Comparison of ENCODE assay signal across 8 cellular contexts in the genomic region with DNA sequence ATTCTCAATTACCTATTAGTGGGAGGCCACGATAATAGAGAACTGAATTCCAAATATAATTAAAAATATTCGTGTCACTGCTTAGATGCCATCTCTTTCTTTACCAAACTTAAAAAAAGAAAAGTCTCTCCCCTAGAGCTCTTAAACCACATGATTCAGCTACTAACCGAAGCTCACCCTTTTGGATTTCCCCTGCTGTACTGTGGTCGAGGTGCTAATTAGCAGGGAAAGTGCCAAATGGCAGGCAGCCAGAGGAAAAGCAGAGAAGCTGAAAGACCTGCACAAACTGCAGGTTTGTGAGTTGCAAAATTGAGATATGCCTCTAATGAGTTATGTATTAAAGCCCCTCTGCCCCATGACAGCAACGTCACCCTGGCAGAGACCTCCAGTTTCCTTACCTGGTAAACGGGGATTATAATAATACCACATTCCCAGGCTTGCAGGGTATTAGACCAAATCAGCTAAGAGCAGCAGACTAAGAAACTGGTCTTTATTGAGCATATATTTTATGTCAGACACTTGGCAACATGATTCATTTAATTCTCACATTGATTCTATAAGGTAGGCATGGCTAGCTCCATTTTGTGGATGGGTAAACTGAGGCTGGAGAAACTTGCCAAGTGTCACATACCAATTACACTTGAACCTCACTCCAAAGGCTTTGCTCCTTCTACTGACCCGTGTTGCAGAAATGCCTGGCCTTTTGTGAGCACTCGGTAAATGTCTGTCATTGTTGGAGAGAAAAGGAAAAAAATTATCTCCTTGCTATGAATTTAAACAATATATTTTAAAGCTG.
DNase-seq lines count a peak whose midpoint lies in the region; ATAC-seq, FAIRE-seq and TF ChIP-seq lines count a peak whose summit lies in the region.

No MANE protein-coding gene starts in this region.

- ATAC-seq in GM19395 (IDR thresholded peaks at IDR 0.05; ENCODE audit: unreplicated experiment) = peak; percentile 77
- peak; percentile 75 for ATAC-seq in HG03469 (IDR thresholded peaks at IDR 0.05; ENCODE audit: unreplicated experiment)
- ATAC-seq in natural killer cell = peak; percentile 86 to 98 (median 87)

- peak overlapping the region; percentile 63 for H3K4me2 ChIP-seq in BLaER1
- H3K4me2 ChIP-seq in astrocyte (ENCODE audit: low read length) = peak overlapping the region; percentile 34

- H3K9me3 Mint-ChIP-seq in astrocyte (ENCODE audit: unreplicated experiment) = peaks cover 6% of the 10 kb centered on the region
- H3K9me3 Mint-ChIP-seq in natural killer cell = no peaks in the 10 kb centered on the region

- H3K4me1 Mint-ChIP-seq in astrocyte (ENCODE audit: low read depth, unreplicated experiment) = peaks cover 37% of the 10 kb centered on the region
- H3K4me1 Mint-ChIP-seq in natural killer cell = peaks cover 50 to 59% of the 10 kb centered on the region in 2 donors

- H3K27ac Mint-ChIP-seq in astrocyte (ENCODE audit: unreplicated experiment) (peak overlapping the region; percentile 79), natural killer cell (peak overlapping the region; percentile 50 to 81)

- no peaks in the 10 kb centered on the region for H3K79me2 ChIP-seq in astrocyte (ENCODE audit: insufficient read depth, low read length)

- H3K4me3 ChIP-seq in BLaER1 (no peak overlapping the region), astrocyte (ENCODE audit: insufficient read depth, low read depth, low read length) (no peak overlapping the region)

- H3K27me3 ChIP-seq in BLaER1 (no peaks in the 10 kb centered on the region), astrocyte (ENCODE audit: insufficient read depth, low read length) (no peaks in the 10 kb centered on the region)

- H3K27me3 Mint-ChIP-seq in astrocyte (ENCODE audit: low read depth, unreplicated experiment) = no peaks in the 10 kb centered on the region
- peaks cover 74 to 94% of the 10 kb centered on the region in 2 donors for H3K27me3 Mint-ChIP-seq in natural killer cell (ENCODE audit: low read depth in 2 of 2)

- intact Hi-C loops in natural killer cell (cut with micrococcal nuclease) = loop anchor here (1.0 to 5.0 kb wide), 3 partner anchors 51 to 711 kb away; partner anchors contain the start of gene TRIB2

- FAIRE-seq in astrocyte (lab: Jason Lieb, UNC) = no peak
- FAIRE-seq in urothelium cell line (lab: Jason Lieb, UNC) = no peak

- peak; percentile 34 for DNase-seq in SW480 (ENCODE audit: low spot score)
- DNase-seq in astrocyte (ENCODE audit: low read depth) = peak; percentile 60
- peak; percentile 81 for DNase-seq in natural killer cell
- DNase-seq in urothelium cell line (ENCODE audit: low spot score) = peak; percentile 56
- DNase-seq in NCI-H510A treated with DMSO at 0.1 percent for 48 hours (lab: John Stamatoyannopoulos, UW) = no peak

- H3K36me3 Mint-ChIP-seq in astrocyte (ENCODE audit: low read depth, unreplicated experiment) (no peaks in the 10 kb centered on the region), natural killer cell (peaks cover 4% of the 10 kb centered on the region)

- H3K27ac ChIP-seq in BLaER1 (no peak overlapping the region), astrocyte (ENCODE audit: low read depth, low read length) (no peak overlapping the region)

- peaks cover 9% of the 10 kb centered on the region; the same call in 1 of the 2 replicates for H3K9me3 ChIP-seq in BLaER1
- H3K9me3 ChIP-seq in astrocyte (ENCODE audit: insufficient read depth, low read depth, low read length) = no peaks in the 10 kb centered on the region

- H4K20me1 ChIP-seq in BLaER1 (no peaks in the 10 kb centered on the region), astrocyte (ENCODE audit: insufficient read depth, low read length) (no peaks in the 10 kb centered on the region)

- H3K4me3 Mint-ChIP-seq in astrocyte (ENCODE audit: unreplicated experiment) (no peak overlapping the region), natural killer cell (peak overlapping the region; percentile 55)

- H2AFZ ChIP-seq in astrocyte (ENCODE audit: low read depth, low read length) = no peak overlapping the region

- H3K36me3 ChIP-seq in BLaER1 (no peaks in the 10 kb centered on the region), astrocyte (ENCODE audit: insufficient read depth, low read length) (no peaks in the 10 kb centered on the region)

- H3K9ac ChIP-seq in BLaER1 (no peak overlapping the region), astrocyte (ENCODE audit: low read length) (no peak overlapping the region)

- no peak for TF ChIP-seq CTCF in astrocyte (IDR thresholded peaks at IDR 0.05; ENCODE audit: insufficient read depth, low read depth, low read length)
- TF ChIP-seq CTCF in natural killer cell (IDR thresholded peaks at IDR 0.05) = no peak

- H3K4me1 ChIP-seq in BLaER1 = peaks cover 46% of the 10 kb centered on the region
- H3K4me1 ChIP-seq in astrocyte (ENCODE audit: insufficient read depth, low read length) = peaks cover 14% of the 10 kb centered on the region
